17 cellular contexts compared by ENCODE assay signal in the genomic region with DNA sequence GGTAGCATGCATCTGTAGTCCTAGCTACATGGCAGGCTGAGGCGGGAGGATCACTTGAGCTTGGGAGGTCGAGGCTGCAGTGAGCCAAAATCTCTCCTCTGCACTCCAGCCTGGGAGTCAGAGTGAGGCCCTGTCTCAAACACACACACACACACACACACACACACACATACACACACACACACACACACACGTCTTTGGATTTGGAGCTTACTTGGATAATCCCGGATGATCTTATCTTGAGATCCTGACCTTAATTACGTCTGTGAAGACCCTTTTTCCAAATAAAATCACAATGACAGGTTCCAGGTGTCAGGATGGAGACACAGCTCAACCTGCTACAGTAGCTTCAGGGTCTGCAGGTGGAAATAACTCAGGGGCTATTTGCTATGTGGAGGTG. TPM values are rescaled to one million over a fixed set of nuclear protein-coding genes. Genes with fewer than 3 reads are reported as not detected.
A peak's percentile ranks its signal among the peaks of the same experiment; 100 is the strongest.
DNase-seq lines count a peak whose midpoint lies in the region; ATAC-seq, FAIRE-seq and TF ChIP-seq lines count a peak whose summit lies in the region.
"Had no signal": no experiment of that assay in that cellular context is flagged by ENCODE, and none has a peak within 500 bp of the region (broad histone marks: within the 10 kb centered on the region; RNA-seq: fewer than 3 reads in every experiment).

No MANE protein-coding gene starts in this region.

- intact Hi-C loops in tibial artery (cut with DNase I; ENCODE audit: low total_unique reads), result loop anchor here (5.0 kb wide), 1 partner anchor 74 kb away; no protein-coding TSS in a partner anchor

- H3K9me3 Mint-ChIP-seq in chondrocyte (ENCODE audit: low read depth), result no peaks in the 10 kb centered on the region
- no peaks in the 10 kb centered on the region for H3K9me3 Mint-ChIP-seq in stimulated activated effector memory CD8-positive, alpha-beta T cell treated with anti-CD3 and anti-CD28 coated beads, Interleukin-12 subunit alpha, Interleukin-12 subunit beta, amount 100 ng/mL, for 72 hours
- H3K9me3 Mint-ChIP-seq: CD8-positive, alpha-beta T cell had no signal

- no peak overlapping the region for H3K4me3 Mint-ChIP-seq in chondrocyte (ENCODE audit: unreplicated experiment)
- H3K4me3 Mint-ChIP-seq in stimulated activated effector memory CD8-positive, alpha-beta T cell treated with anti-CD3 and anti-CD28 coated beads, Interleukin-12 subunit alpha, Interleukin-12 subunit beta, amount 100 ng/mL, for 72 hours, result no peak overlapping the region
- H3K4me3 Mint-ChIP-seq: B cell; CD8-positive, alpha-beta T cell; GM23338 had no signal

- no peak overlapping the region for H3K27ac ChIP-seq in tibial artery

- H3K9me3 ChIP-seq in tibial artery, result no peaks in the 10 kb centered on the region

- no peaks in the 10 kb centered on the region for H3K36me3 ChIP-seq in tibial artery
- H3K36me3 ChIP-seq: BLaER1 treated with 17β-estradiol and CSF1 and Interleukin-3, amounts not matched to agents 10 nM and 100 nM had no signal

- no peak overlapping the region for H3K4me3 ChIP-seq in tibial artery
- H3K4me3 ChIP-seq: BLaER1 treated with 17β-estradiol and CSF1 and Interleukin-3, amounts not matched to agents 10 nM and 100 nM; GM23338 had no signal

- H3K27me3 Mint-ChIP-seq in chondrocyte (ENCODE audit: low read depth), result peaks cover 16% of the 10 kb centered on the region

- H3K4me1 Mint-ChIP-seq in chondrocyte (ENCODE audit: low read depth), result no peaks in the 10 kb centered on the region
- H3K4me1 Mint-ChIP-seq in stimulated activated effector memory CD8-positive, alpha-beta T cell treated with anti-CD3 and anti-CD28 coated beads, Interleukin-12 subunit alpha, Interleukin-12 subunit beta, amount 100 ng/mL, for 72 hours, result no peaks in the 10 kb centered on the region
- H3K4me1 Mint-ChIP-seq: B cell had no signal

- H3K27ac Mint-ChIP-seq in chondrocyte (ENCODE audit: unreplicated experiment), result no peak overlapping the region
- peak overlapping the region; percentile 73 for H3K27ac Mint-ChIP-seq in stimulated activated effector memory CD8-positive, alpha-beta T cell treated with anti-CD3 and anti-CD28 coated beads, Interleukin-12 subunit alpha, Interleukin-12 subunit beta, amount 100 ng/mL, for 72 hours
- H3K27ac Mint-ChIP-seq: CD8-positive, alpha-beta T cell; GM23338 had no signal

- H3K4me1 ChIP-seq in tibial artery, result peaks cover 0 to 10% (median 5%) of the 10 kb centered on the region in 4 donors

- no peak for ATAC-seq in stimulated activated effector memory CD8-positive, alpha-beta T cell treated with anti-CD3 and anti-CD28 coated beads, Interleukin-12 subunit alpha, Interleukin-12 subunit beta, amount 100 ng/mL, for 72 hours
- ATAC-seq: CD8-positive, alpha-beta T cell; GM23338; HCT116 had no signal

- peak; percentile 96 for FAIRE-seq in D721Med (lab: Jason Lieb, UNC)
- FAIRE-seq: G401.6, GM12891 had no signal

- peaks cover 0 to 13% of the 10 kb centered on the region in 2 donors for H3K27me3 ChIP-seq in tibial artery
- H3K27me3 ChIP-seq: BLaER1 treated with 17β-estradiol and CSF1 and Interleukin-3, amounts not matched to agents 10 nM and 100 nM had no signal

- DNase-seq in D721Med (ENCODE audit: insufficient read length, low spot score) (no peak), NCI-H82 treated with DMSO at 0.1 percent for 48 hours (lab: John Stamatoyannopoulos, UW; ENCODE audit: unreplicated experiment) (peak; percentile 61), chondrocyte (ENCODE audit: low spot score) (peak; percentile 30), GM20000 (ENCODE audit: low spot score) (no peak), tibial artery (no peak)
- DNase-seq in stimulated activated effector memory CD8-positive, alpha-beta T cell treated with anti-CD3 and anti-CD28 coated beads, Interleukin-12 subunit alpha, Interleukin-12 subunit beta, amount 100 ng/mL, for 72 hours (ENCODE audit: low spot score in 2 of 2), result no peak
- no peak for DNase-seq in stimulated activated naive CD4-positive, alpha-beta T cell (lab: John Stamatoyannopoulos, UW)
- DNase-seq: CD8-positive, alpha-beta T cell; H7 had no signal

- H3K36me3 Mint-ChIP-seq in chondrocyte (ENCODE audit: low read depth), result no peaks in the 10 kb centered on the region
- no peaks in the 10 kb centered on the region for H3K36me3 Mint-ChIP-seq in stimulated activated effector memory CD8-positive, alpha-beta T cell treated with anti-CD3 and anti-CD28 coated beads, Interleukin-12 subunit alpha, Interleukin-12 subunit beta, amount 100 ng/mL, for 72 hours
- H3K36me3 Mint-ChIP-seq: CD8-positive, alpha-beta T cell had no signal

- TF ChIP-seq CTCF in D721Med (IDR thresholded peaks at IDR 0.05; ENCODE audit: insufficient read depth, missing control alignments) (no peak), chondrocyte (IDR thresholded peaks at IDR 0.05) (no peak), GM20000 (IDR thresholded peaks at IDR 0.05; ENCODE audit: extremely low read depth, missing control alignments) (no peak), tibial artery (IDR thresholded peaks at IDR 0.05) (no peak)

RNA-seq across cellular contexts. Expression of gene UPB1, which starts 1.1 kb away (rescaled TPM):
- total RNA-seq in chondrocyte, result 0.15 to 0.31 TPM (median 0.18 TPM) in 3 replicates
- total RNA-seq: A172, GM23338, H7, HT-29 had no signal

RNA-seq across cellular contexts. Expression of gene GUCD1, which starts 58.7 kb away (rescaled TPM):
- total RNA-seq in chondrocyte, result 77.3 to 84.7 TPM (median 77.9 TPM) in 3 replicates

RNA-seq across cellular contexts. Expression of gene SNRPD3, which starts 59.6 kb away (rescaled TPM):
- total RNA-seq in chondrocyte, result 59.3 to 84.8 TPM (median 63.9 TPM) in 3 replicates

Comparison
In these comparisons a context has a peak if more than half of its experiments do, and no peak if none do; other contexts are left out.
1. DNase-seq: peak in NCI-H82 treated with DMSO at 0.1 percent for 48 hours (single experiment) and chondrocyte (single experiment); none in D721Med (single experiment), stimulated activated effector memory CD8-positive, alpha-beta T cell treated with anti-CD3 and anti-CD28 coated beads, Interleukin-12 subunit alpha, Interleukin-12 subunit beta, amount 100 ng/mL, for 72 hours (0 of 2), GM20000 (single experiment), stimulated activated naive CD4-positive, alpha-beta T cell (0 of 6) and tibial artery (0 of 2).